Comparison of ENCODE assay signal across 8 cellular contexts in genomic region chr4:25233737-25234389, GRCh38. TPM values are rescaled to one million over a fixed set of nuclear protein-coding genes. Genes with fewer than 3 reads are reported as not detected.
DNase-seq lines count a peak whose midpoint lies in the region; ATAC-seq and TF ChIP-seq lines count a peak whose summit lies in the region.

Gene PI4K2B (plus strand): TSS chr4:25234033. CDS start chr4:25234164, 131 bp downstream.

- H3K27me3 ChIP-seq in kidney epithelial cell (ENCODE audit: control insufficient read depth, insufficient read depth, low read length) = no peaks in the 10 kb centered on the region

- H3K4me3 ChIP-seq in AG10803 (ENCODE audit: low read length) = peak within 1 kb of the TSS; percentile 91
- H3K4me3 ChIP-seq in kidney epithelial cell (ENCODE audit: low read depth, low read length) = peak within 1 kb of the TSS; percentile 98

- DNase-seq in AG10803 (ENCODE audit: low read depth) = peak; percentile 71
- DNase-seq in NCI-H446 treated with DMSO at 0.1 percent for 48 hours (lab: John Stamatoyannopoulos, UW) = peak; percentile 68
- DNase-seq in activated CD4-positive, CD25-positive, alpha-beta regulatory T cell treated with anti-CD3 and anti-CD28 coated beads, Interleukin-2, amount 50 U/mL, for 72 hours = peak; percentile 95
- peak; percentile 80 for DNase-seq in cerebellar cortex (ENCODE audit: low spot score)
- peak; percentile 35 for DNase-seq in kidney epithelial cell (ENCODE audit: low read depth)
- DNase-seq in stimulated activated CD4-positive, alpha-beta T cell treated with anti-CD3 and anti-CD28 coated beads, Interleukin-1b, Interleukin-23, amount 100 ng/mL, for 1 hour (ENCODE audit: low read depth in 2 of 2) = peak; percentile 89

- ATAC-seq in GM19043 (IDR thresholded peaks at IDR 0.05; ENCODE audit: low read depth, unreplicated experiment) (peak; percentile 58), HG03354 (IDR thresholded peaks at IDR 0.05; ENCODE audit: poor library complexity, severe bottlenecking, unreplicated experiment) (peak; percentile 75)

- no peak for TF ChIP-seq CTCF in AG10803 (conservative IDR thresholded peaks at IDR 0.05; ENCODE audit: low read length)
- no peak for TF ChIP-seq CTCF in kidney epithelial cell (IDR thresholded peaks at IDR 0.05; ENCODE audit: insufficient read depth, low read length, poor library complexity, severe bottlenecking)

- H3K36me3 ChIP-seq in kidney epithelial cell (ENCODE audit: control insufficient read depth, insufficient read depth, low read length) = no peaks in the 10 kb centered on the region

RNA-seq across cellular contexts. Expression of gene PI4K2B, which starts in this region (rescaled TPM):
- total RNA-seq in kidney epithelial cell = 9.4 and 10.9 TPM in 2 replicates

Comparison
In these comparisons a context has a peak if more than half of its experiments do, and no peak if none do; other contexts are left out.
1. Peak in every context shown above with its lines: DNase-seq, ATAC-seq and H3K4me3 ChIP-seq.
2. DNase-seq: peak in every context shown above with its lines; median percentile 95 in activated CD4-positive, CD25-positive, alpha-beta regulatory T cell treated with anti-CD3 and anti-CD28 coated beads, Interleukin-2, amount 50 U/mL, for 72 hours; 89 in stimulated activated CD4-positive, alpha-beta T cell treated with anti-CD3 and anti-CD28 coated beads, Interleukin-1b, Interleukin-23, amount 100 ng/mL, for 1 hour; 80 in cerebellar cortex; 71 in AG10803; 68 in NCI-H446 treated with DMSO at 0.1 percent for 48 hours; 35 in kidney epithelial cell.